In genomic region chr3:128167973-128168674, GRCh38 we compare ENCODE assay signal across 1 cellular context.
A peak's percentile ranks its signal among the peaks of the same experiment; 100 is the strongest.
TF ChIP-seq lines count a peak whose summit lies in the region.

No MANE protein-coding gene starts in this region.

TF ChIP-seq in HepG2, 621 proteins besides CTCF, POLR2A, EP300 and RAD21 (continued from another document and continues in another):
- TF ChIP-seq KAT8 (CRISPR knock-in tag; IDR thresholded peaks at IDR 0.05), result peak; percentile 67
- no peak for TF ChIP-seq ZNF546 (CRISPR knock-in tag; conservative IDR thresholded peaks at IDR 0.05)
- peak; percentile 94 for TF ChIP-seq ZGPAT (CRISPR knock-in tag; IDR thresholded peaks at IDR 0.05)
- TF ChIP-seq HDAC2 (CRISPR knock-in tag; IDR thresholded peaks at IDR 0.05), result peak; percentile 92
- TF ChIP-seq, protein P1, sequence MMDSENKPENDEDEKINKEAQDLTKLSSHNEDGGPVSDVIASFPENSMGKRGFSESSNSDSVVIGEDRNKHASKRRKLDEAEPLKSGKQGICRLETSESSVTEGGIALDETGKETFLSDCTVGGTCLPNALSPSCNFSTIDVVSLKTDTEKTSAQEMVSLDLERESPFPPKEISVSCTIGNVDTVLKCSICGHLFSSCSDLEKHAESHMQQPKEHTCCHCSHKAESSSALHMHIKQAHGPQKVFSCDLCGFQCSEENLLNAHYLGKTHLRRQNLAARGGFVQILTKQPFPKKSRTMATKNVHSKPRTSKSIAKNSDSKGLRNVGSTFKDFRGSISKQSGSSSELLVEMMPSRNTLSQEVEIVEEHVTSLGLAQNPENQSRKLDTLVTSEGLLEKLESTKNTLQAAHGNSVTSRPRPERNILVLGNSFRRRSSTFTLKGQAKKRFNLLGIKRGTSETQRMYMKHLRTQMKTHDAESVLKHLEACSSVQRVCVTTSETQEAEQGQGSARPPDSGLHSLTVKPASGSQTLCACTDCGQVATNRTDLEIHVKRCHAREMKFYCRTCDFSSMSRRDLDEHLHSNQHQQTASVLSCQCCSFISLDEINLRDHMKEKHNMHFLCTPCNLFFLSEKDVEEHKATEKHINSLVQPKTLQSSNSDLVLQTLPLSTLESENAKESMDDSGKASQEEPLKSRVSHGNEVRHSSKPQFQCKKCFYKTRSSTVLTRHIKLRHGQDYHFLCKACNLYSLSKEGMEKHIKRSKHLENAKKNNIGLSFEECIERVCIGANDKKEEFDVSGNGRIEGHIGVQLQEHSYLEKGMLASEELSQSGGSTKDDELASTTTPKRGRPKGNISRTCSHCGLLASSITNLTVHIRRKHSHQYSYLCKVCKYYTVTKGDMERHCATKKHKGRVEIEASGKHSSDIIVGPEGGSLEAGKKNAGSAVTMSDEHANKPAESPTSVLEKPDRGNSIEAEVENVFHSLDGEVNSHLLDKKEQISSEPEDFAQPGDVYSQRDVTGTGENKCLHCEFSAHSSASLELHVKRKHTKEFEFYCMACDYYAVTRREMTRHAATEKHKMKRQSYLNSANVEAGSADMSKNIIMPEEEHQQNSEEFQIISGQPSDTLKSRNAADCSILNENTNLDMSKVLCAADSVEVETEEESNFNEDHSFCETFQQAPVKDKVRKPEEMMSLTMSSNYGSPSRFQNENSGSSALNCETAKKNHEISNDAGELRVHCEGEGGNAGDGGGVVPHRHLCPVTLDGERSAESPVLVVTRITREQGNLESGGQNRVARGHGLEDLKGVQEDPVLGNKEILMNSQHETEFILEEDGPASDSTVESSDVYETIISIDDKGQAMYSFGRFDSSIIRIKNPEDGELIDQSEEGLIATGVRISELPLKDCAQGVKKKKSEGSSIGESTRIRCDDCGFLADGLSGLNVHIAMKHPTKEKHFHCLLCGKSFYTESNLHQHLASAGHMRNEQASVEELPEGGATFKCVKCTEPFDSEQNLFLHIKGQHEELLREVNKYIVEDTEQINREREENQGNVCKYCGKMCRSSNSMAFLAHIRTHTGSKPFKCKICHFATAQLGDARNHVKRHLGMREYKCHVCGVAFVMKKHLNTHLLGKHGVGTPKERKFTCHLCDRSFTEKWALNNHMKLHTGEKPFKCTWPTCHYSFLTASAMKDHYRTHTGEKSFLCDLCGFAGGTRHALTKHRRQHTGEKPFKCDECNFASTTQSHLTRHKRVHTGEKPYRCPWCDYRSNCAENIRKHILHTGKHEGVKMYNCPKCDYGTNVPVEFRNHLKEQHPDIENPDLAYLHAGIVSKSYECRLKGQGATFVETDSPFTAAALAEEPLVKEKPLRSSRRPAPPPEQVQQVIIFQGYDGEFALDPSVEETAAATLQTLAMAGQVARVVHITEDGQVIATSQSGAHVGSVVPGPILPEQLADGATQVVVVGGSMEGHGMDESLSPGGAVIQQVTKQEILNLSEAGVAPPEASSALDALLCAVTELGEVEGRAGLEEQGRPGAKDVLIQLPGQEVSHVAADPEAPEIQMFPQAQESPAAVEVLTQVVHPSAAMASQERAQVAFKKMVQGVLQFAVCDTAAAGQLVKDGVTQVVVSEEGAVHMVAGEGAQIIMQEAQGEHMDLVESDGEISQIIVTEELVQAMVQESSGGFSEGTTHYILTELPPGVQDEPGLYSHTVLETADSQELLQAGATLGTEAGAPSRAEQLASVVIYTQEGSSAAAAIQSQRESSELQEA (CRISPR knock-in tag; IDR thresholded peaks at IDR 0.05; ENCODE audit: not compliant biosample characterization), result peak; percentile 55
- TF ChIP-seq, protein P2, sequence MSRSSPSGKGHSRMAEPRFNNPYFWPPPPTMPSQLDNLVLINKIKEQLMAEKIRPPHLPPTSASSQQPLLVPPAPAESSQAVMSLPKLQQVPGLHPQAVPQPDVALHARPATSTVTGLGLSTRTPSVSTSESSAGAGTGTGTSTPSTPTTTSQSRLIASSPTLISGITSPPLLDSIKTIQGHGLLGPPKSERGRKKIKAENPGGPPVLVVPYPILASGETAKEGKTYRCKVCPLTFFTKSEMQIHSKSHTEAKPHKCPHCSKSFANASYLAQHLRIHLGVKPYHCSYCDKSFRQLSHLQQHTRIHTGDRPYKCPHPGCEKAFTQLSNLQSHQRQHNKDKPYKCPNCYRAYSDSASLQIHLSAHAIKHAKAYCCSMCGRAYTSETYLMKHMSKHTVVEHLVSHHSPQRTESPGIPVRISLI (CRISPR knock-in tag; IDR thresholded peaks at IDR 0.05; ENCODE audit: borderline replicate concordance), result peak; percentile 90
- peak; percentile 68; the same call in 1 of the 2 replicates for TF ChIP-seq MIER2 (CRISPR knock-in tag; IDR thresholded peaks at IDR 0.05)
- peak; percentile 88 for TF ChIP-seq FOXJ3 (CRISPR knock-in tag; IDR thresholded peaks at IDR 0.05; ENCODE audit: borderline replicate concordance)
- no peak for TF ChIP-seq DR1 (CRISPR knock-in tag; IDR thresholded peaks at IDR 0.05)
- 0 out of 2 replicates have a peak, but pooled peaks have one; percentile 22 for TF ChIP-seq SIX1 (CRISPR knock-in tag; IDR thresholded peaks at IDR 0.05; ENCODE audit: borderline replicate concordance)
- peak; percentile 29; the same call in 1 of the 2 replicates for TF ChIP-seq ZNF691 (CRISPR knock-in tag; IDR thresholded peaks at IDR 0.05; ENCODE audit: borderline replicate concordance, low read depth)
- TF ChIP-seq CREB1 (IDR thresholded peaks at IDR 0.05), result peak; percentile 44; the same call in 1 of the 2 replicates
- peak; percentile 54 for TF ChIP-seq CREB1 (CRISPR knock-in tag; IDR thresholded peaks at IDR 0.05)
- TF ChIP-seq ZNF709 (CRISPR knock-in tag; IDR thresholded peaks at IDR 0.05), result no peak
- peak; percentile 99 for TF ChIP-seq ZNF3 (CRISPR knock-in tag; IDR thresholded peaks at IDR 0.05)
- peak; percentile 73; the same call in 1 of the 2 replicates for TF ChIP-seq ERF (CRISPR knock-in tag; IDR thresholded peaks at IDR 0.05)
- TF ChIP-seq TEAD3 (CRISPR knock-in tag; optimal IDR thresholded peaks at IDR 0.05; ENCODE audit: borderline replicate concordance), result peak; percentile 99
- TF ChIP-seq HBP1 (CRISPR knock-in tag; IDR thresholded peaks at IDR 0.05; ENCODE audit: low read depth), result peak; percentile 58; the same call in 1 of the 2 replicates
- no peak for TF ChIP-seq GATA4 (IDR thresholded peaks at IDR 0.05; ENCODE audit: borderline replicate concordance, low read depth)
- peak; percentile 80 for TF ChIP-seq NKX3-1 (CRISPR knock-in tag; IDR thresholded peaks at IDR 0.05)
- TF ChIP-seq KLF9 (CRISPR knock-in tag; IDR thresholded peaks at IDR 0.05; ENCODE audit: low read depth), result peak; percentile 45; the same call in 1 of the 2 replicates
- TF ChIP-seq SRY (CRISPR knock-in tag; IDR thresholded peaks at IDR 0.05), result no peak
- TF ChIP-seq, protein P3, sequence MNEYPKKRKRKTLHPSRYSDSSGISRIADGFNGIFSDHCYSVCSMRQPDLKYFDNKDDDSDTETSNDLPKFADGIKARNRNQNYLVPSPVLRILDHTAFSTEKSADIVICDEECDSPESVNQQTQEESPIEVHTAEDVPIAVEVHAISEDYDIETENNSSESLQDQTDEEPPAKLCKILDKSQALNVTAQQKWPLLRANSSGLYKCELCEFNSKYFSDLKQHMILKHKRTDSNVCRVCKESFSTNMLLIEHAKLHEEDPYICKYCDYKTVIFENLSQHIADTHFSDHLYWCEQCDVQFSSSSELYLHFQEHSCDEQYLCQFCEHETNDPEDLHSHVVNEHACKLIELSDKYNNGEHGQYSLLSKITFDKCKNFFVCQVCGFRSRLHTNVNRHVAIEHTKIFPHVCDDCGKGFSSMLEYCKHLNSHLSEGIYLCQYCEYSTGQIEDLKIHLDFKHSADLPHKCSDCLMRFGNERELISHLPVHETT (CRISPR knock-in tag; conservative IDR thresholded peaks at IDR 0.05), result peak; percentile 78; the same call in 1 of the 2 replicates
- no peak for TF ChIP-seq MEIS1 (CRISPR knock-in tag; IDR thresholded peaks at IDR 0.05; ENCODE audit: borderline replicate concordance)
- TF ChIP-seq RORA (CRISPR knock-in tag; IDR thresholded peaks at IDR 0.05), result 0 out of 2 replicates have a peak, but pooled peaks have one; percentile 57
- peak; percentile 59; the same call in 1 of the 2 replicates for TF ChIP-seq ZNF614 (CRISPR knock-in tag; IDR thresholded peaks at IDR 0.05; ENCODE audit: borderline replicate concordance)
- no peak for TF ChIP-seq ZNF598 (CRISPR knock-in tag; IDR thresholded peaks at IDR 0.05; ENCODE audit: borderline replicate concordance)
- TF ChIP-seq ZNF232 (CRISPR knock-in tag; IDR thresholded peaks at IDR 0.05; ENCODE audit: borderline replicate concordance), result peak; percentile 61; the same call in 1 of the 2 replicates
- no peak for TF ChIP-seq ZFP37 (CRISPR knock-in tag; IDR thresholded peaks at IDR 0.05; ENCODE audit: borderline replicate concordance)
- peak; percentile 60; the same call in 1 of the 2 replicates for TF ChIP-seq MAFF (IDR thresholded peaks at IDR 0.05; ENCODE audit: low read depth, low read length)
- TF ChIP-seq RXRB (CRISPR knock-in tag; IDR thresholded peaks at IDR 0.05; ENCODE audit: borderline replicate concordance), result peak; percentile 93
- no peak for TF ChIP-seq ZNF572 (CRISPR knock-in tag; IDR thresholded peaks at IDR 0.05)
- TF ChIP-seq CEBPG (CRISPR knock-in tag; IDR thresholded peaks at IDR 0.05), result peak; percentile 36; the same call in 1 of the 2 replicates
- TF ChIP-seq KDM6A (CRISPR knock-in tag; IDR thresholded peaks at IDR 0.05; ENCODE audit: low read depth), result peak; percentile 97
- peak; percentile 88; the same call in 1 of the 2 replicates for TF ChIP-seq FOXK1 (CRISPR knock-in tag; IDR thresholded peaks at IDR 0.05; ENCODE audit: borderline replicate concordance, low read depth)
- TF ChIP-seq TCF12 (IDR thresholded peaks at IDR 0.05), result no peak
- TF ChIP-seq TCF12 (CRISPR knock-in tag; IDR thresholded peaks at IDR 0.05), result peak; percentile 42; the same call in 1 of the 2 replicates
- 0 out of 2 replicates have a peak, but pooled peaks have one; percentile 52 for TF ChIP-seq ATF1 (CRISPR knock-in tag; IDR thresholded peaks at IDR 0.05)
- peak; percentile 92 for TF ChIP-seq GATAD2A (CRISPR knock-in tag; IDR thresholded peaks at IDR 0.05)
- TF ChIP-seq THAP11 (CRISPR knock-in tag; IDR thresholded peaks at IDR 0.05), result peak; percentile 61
- no peak for TF ChIP-seq TOPORS (CRISPR knock-in tag; IDR thresholded peaks at IDR 0.05)
- no peak for TF ChIP-seq CENPX (CRISPR knock-in tag; IDR thresholded peaks at IDR 0.05)
- TF ChIP-seq ZNF768 (CRISPR knock-in tag; IDR thresholded peaks at IDR 0.05), result peak; percentile 53; the same call in 1 of the 2 replicates
- TF ChIP-seq ZNF383 (CRISPR knock-in tag; IDR thresholded peaks at IDR 0.05; ENCODE audit: borderline replicate concordance), result no peak
- TF ChIP-seq MYC (CRISPR knock-in tag; IDR thresholded peaks at IDR 0.05; ENCODE audit: borderline replicate concordance), result peak; percentile 51; the same call in 1 of the 2 replicates
- TF ChIP-seq ZBTB37 (CRISPR knock-in tag; IDR thresholded peaks at IDR 0.05), result peak; percentile 80; the same call in 1 of the 2 replicates
- 0 out of 2 replicates have a peak, but pooled peaks have one; percentile 38 for TF ChIP-seq BRF2 (CRISPR knock-in tag; IDR thresholded peaks at IDR 0.05)
- TF ChIP-seq DRAP1 (CRISPR knock-in tag; IDR thresholded peaks at IDR 0.05), result peak; percentile 50; the same call in 1 of the 2 replicates
- peak; percentile 94 for TF ChIP-seq PPARG (CRISPR knock-in tag; conservative IDR thresholded peaks at IDR 0.05)
- TF ChIP-seq ZNF230 (CRISPR knock-in tag; IDR thresholded peaks at IDR 0.05), result 0 out of 2 replicates have a peak, but pooled peaks have one; percentile 34
- TF ChIP-seq SALL2 (CRISPR knock-in tag; IDR thresholded peaks at IDR 0.05), result peak; percentile 49; the same call in 1 of the 2 replicates
